In genomic region chr13:95603887-95604533, GRCh38 we compare ENCODE assay signal across 11 cellular contexts. TPM values are rescaled to one million over a fixed set of nuclear protein-coding genes. Genes with fewer than 3 reads are reported as not detected.
DNase-seq lines count a peak whose midpoint lies in the region; ATAC-seq, FAIRE-seq and TF ChIP-seq lines count a peak whose summit lies in the region.
"Had no signal": no experiment of that assay in that cellular context is flagged by ENCODE, and none has a peak within 500 bp of the region (broad histone marks: within the 10 kb centered on the region; RNA-seq: fewer than 3 reads in every experiment).

No MANE protein-coding gene starts in this region.

- TF ChIP-seq CTCF in esophagus squamous epithelium (IDR thresholded peaks at IDR 0.05) (no peak), retinal pigment epithelial cell (conservative IDR thresholded peaks at IDR 0.05; ENCODE audit: low read depth, low read length) (no peak)

- CTCF ChIA-PET in activated CD8-positive, alpha-beta T cell treated with anti-CD3 and anti-CD28 coated beads, Interleukin-2, amount 10 ng/mL, durations not matched to agents 7 days and 5 days (lab: Charles Lee) = no interaction called here

- peaks cover 9% of the 10 kb centered on the region for H3K27me3 Mint-ChIP-seq in activated CD8-positive, alpha-beta T cell treated with anti-CD3 and anti-CD28 coated beads, Interleukin-2, amount 10 ng/mL, durations not matched to agents 7 days and 5 days (ENCODE audit: low read depth)

- no peak overlapping the region for H3K4me3 Mint-ChIP-seq in activated CD8-positive, alpha-beta T cell treated with anti-CD3 and anti-CD28 coated beads, Interleukin-2, amount 10 ng/mL, durations not matched to agents 7 days and 5 days
- H3K4me3 Mint-ChIP-seq: endodermal cell had no signal

- no peak overlapping the region for H3K27ac Mint-ChIP-seq in activated CD8-positive, alpha-beta T cell treated with anti-CD3 and anti-CD28 coated beads, Interleukin-2, amount 10 ng/mL, durations not matched to agents 7 days and 5 days
- H3K27ac Mint-ChIP-seq: endodermal cell had no signal

- no peaks in the 10 kb centered on the region for H3K4me1 Mint-ChIP-seq in activated CD8-positive, alpha-beta T cell treated with anti-CD3 and anti-CD28 coated beads, Interleukin-2, amount 10 ng/mL, durations not matched to agents 7 days and 5 days (ENCODE audit: low read depth)
- H3K4me1 Mint-ChIP-seq: endodermal cell had no signal

- peak overlapping the region; percentile 42 to 65 (median 47) for H3K27ac ChIP-seq in esophagus squamous epithelium
- H3K27ac ChIP-seq: HL-60 had no signal

- H3K27me3 ChIP-seq in esophagus squamous epithelium = no peaks in the 10 kb centered on the region

- H3K4me3 ChIP-seq in esophagus squamous epithelium (no peak overlapping the region), retinal pigment epithelial cell (ENCODE audit: low read length) (no peak overlapping the region)

- peaks cover 0 to 11% (median 0%) of the 10 kb centered on the region in 3 donors for H3K36me3 ChIP-seq in esophagus squamous epithelium

- DNase-seq in HuH-7.5 (ENCODE audit: low spot score) = peak; percentile 7
- DNase-seq in RCC 7860 (ENCODE audit: low spot score) = peak; percentile 20
- no peak for DNase-seq in esophagus squamous epithelium (lab: John Stamatoyannopoulos, UW)
- peak; percentile 18 for DNase-seq in retinal pigment epithelial cell (ENCODE audit: low read depth)
- no peak for DNase-seq in NCI-H774 (lab: John Stamatoyannopoulos, UW)
- DNase-seq in activated CD8-positive, alpha-beta T cell treated with anti-CD3 and anti-CD28 coated beads, Interleukin-2, amount 10 ng/mL, durations not matched to agents 7 days and 5 days = no peak
- DNase-seq in SW 1271 (lab: John Stamatoyannopoulos, UW) = no peak
- DNase-seq: endodermal cell had no signal

- H3K36me3 Mint-ChIP-seq in activated CD8-positive, alpha-beta T cell treated with anti-CD3 and anti-CD28 coated beads, Interleukin-2, amount 10 ng/mL, durations not matched to agents 7 days and 5 days (ENCODE audit: low read depth) = no peaks in the 10 kb centered on the region

- no peak for FAIRE-seq in RCC 7860 (lab: Jason Lieb, UNC)

- no peak for ATAC-seq in GM21825 (IDR thresholded peaks at IDR 0.05; ENCODE audit: unreplicated experiment)
- no peak for ATAC-seq in activated CD8-positive, alpha-beta T cell treated with anti-CD3 and anti-CD28 coated beads, Interleukin-2, amount 10 ng/mL, durations not matched to agents 7 days and 5 days
- ATAC-seq: Panc1 had no signal

- H3K9me3 ChIP-seq in esophagus squamous epithelium = no peaks in the 10 kb centered on the region

- WGBS in esophagus squamous epithelium, 2 donors = 34 to 63% methylated on average over 9 to 11 of the region's 12 CpGs

- TF ChIP-seq POLR2A in esophagus squamous epithelium (IDR thresholded peaks at IDR 0.05) = no peak

- H3K4me1 ChIP-seq in esophagus squamous epithelium = peaks cover 0 to 23% (median 10%) of the 10 kb centered on the region in 3 donors

- POLR2A ChIA-PET in activated CD8-positive, alpha-beta T cell treated with anti-CD3 and anti-CD28 coated beads, Interleukin-2, amount 10 ng/mL, durations not matched to agents 7 days and 5 days (lab: Charles Lee) = no interaction called here

- intact Hi-C loops in esophagus squamous epithelium (cut with DNase I) = no loop called here

- no peaks in the 10 kb centered on the region for H3K9me3 Mint-ChIP-seq in activated CD8-positive, alpha-beta T cell treated with anti-CD3 and anti-CD28 coated beads, Interleukin-2, amount 10 ng/mL, durations not matched to agents 7 days and 5 days (ENCODE audit: insufficient read depth)
- H3K9me3 Mint-ChIP-seq: endodermal cell had no signal

RNA-seq across cellular contexts. Expression of gene DZIP1, which starts 40.5 kb away (rescaled TPM):
- 10 to 100 TPM in 1 of 4 donors, 1 to 10 TPM in 3; 2.9 to 12.8 (median 7.0) TPM for total RNA-seq in esophagus squamous epithelium
- under 1 TPM; 0.26 to 0.34 TPM for total RNA-seq in activated CD8-positive, alpha-beta T cell treated with anti-CD3 and anti-CD28 coated beads, Interleukin-2, amount 10 ng/mL, durations not matched to agents 7 days and 5 days

RNA-seq across cellular contexts. Expression of gene CLDN10, which starts 51.5 kb away (rescaled TPM):
- 1 to 10 TPM in 2 of 4 donors, not detected in 2; 1.3 to 9.5 TPM for total RNA-seq in esophagus squamous epithelium
- not detected for total RNA-seq in activated CD8-positive, alpha-beta T cell treated with anti-CD3 and anti-CD28 coated beads, Interleukin-2, amount 10 ng/mL, durations not matched to agents 7 days and 5 days

Comparison
In these comparisons a context has a peak if more than half of its experiments do, and no peak if none do; other contexts are left out.
1. DNase-seq: peak in HuH-7.5 (single experiment), RCC 7860 (single experiment) and retinal pigment epithelial cell (single experiment); none in esophagus squamous epithelium (single experiment), NCI-H774 (single experiment), activated CD8-positive, alpha-beta T cell treated with anti-CD3 and anti-CD28 coated beads, Interleukin-2, amount 10 ng/mL, durations not matched to agents 7 days and 5 days (single experiment) and SW 1271 (0 of 2).